17 cellular contexts compared by ENCODE assay signal in genomic region chr5:98110270-98110669, GRCh38.
A peak's percentile ranks its signal among the peaks of the same experiment; 100 is the strongest.
DNase-seq lines count a peak whose midpoint lies in the region; ATAC-seq and TF ChIP-seq lines count a peak whose summit lies in the region.
"Had no signal": no experiment of that assay in that cellular context is flagged by ENCODE, and none has a peak within 500 bp of the region (broad histone marks: within the 10 kb centered on the region; RNA-seq: fewer than 3 reads in every experiment).

No MANE protein-coding gene starts in this region.

- no peak for TF ChIP-seq CTCF in HFF-Myc (IDR thresholded peaks at IDR 0.05; ENCODE audit: low read depth, low read length, missing control alignments)
- TF ChIP-seq CTCF in fibroblast of mammary gland (conservative IDR thresholded peaks at IDR 0.05; ENCODE audit: control insufficient read depth, insufficient read depth, low read depth, low read length): no peak

- ATAC-seq in SK-N-SH treated with all-trans-retinoic acid at 6 μM for 48 hours (peak; percentile 81), HG03342 (IDR thresholded peaks at IDR 0.05; ENCODE audit: unreplicated experiment) (no peak)

- DNase-seq in 8988T (peak; percentile 15), HFF-Myc (ENCODE audit: extremely low read depth, low read depth) (peak; percentile 52), fibroblast of mammary gland (ENCODE audit: low read depth) (peak; percentile 90), SKM-1 treated with dmso at 0.1 percent for 144 hours (lab: John Stamatoyannopoulos, UW; ENCODE audit: unreplicated experiment) (no peak), putamen (ENCODE audit: low spot score) (no peak), SHP77 treated with DMSO at 0.1 percent for 48 hours (lab: John Stamatoyannopoulos, UW) (no peak)
- DNase-seq: DMS153; esophagus squamous epithelium; immature natural killer cell; Karpas-422; NCI-H187 treated with DMSO at 0.1 percent for 48 hours; stimulated activated CD4-positive, alpha-beta T cell treated with anti-CD3 and anti-CD28 coated beads, Interleukin-15, amount 100 ng/mL, for 24 hours; testis; WERI-Rb-1 had no signal

- H3K4me3 ChIP-seq in HFF-Myc (replicated peaks; ENCODE audit: low read depth, low read length): no peak overlapping the region
- no peak overlapping the region for H3K4me3 ChIP-seq in fibroblast of mammary gland (ENCODE audit: control insufficient read depth, low read depth, low read length)
- H3K4me3 ChIP-seq: coronary artery, esophagus squamous epithelium, testis had no signal

TF ChIP-seq in SK-N-SH treated with all-trans-retinoic acid at 6 μM for 48 hours, 23 proteins besides CTCF, POLR2A, EP300 and RAD21:
- TF ChIP-seq BACH2 (CRISPR knock-in tag; IDR thresholded peaks at IDR 0.05; ENCODE audit: borderline replicate concordance) (no peak), TOX (CRISPR knock-in tag; IDR thresholded peaks at IDR 0.05; ENCODE audit: borderline replicate concordance) (no peak), ISL1 (CRISPR knock-in tag; IDR thresholded peaks at IDR 0.05) (peak; percentile 81), SNAI2 (CRISPR knock-in tag; IDR thresholded peaks at IDR 0.05) (peak; percentile 70; the same call in 1 of the 2 replicates), ARNTL (CRISPR knock-in tag; IDR thresholded peaks at IDR 0.05; ENCODE audit: borderline replicate concordance, low read depth) (no peak), ZNF70 (CRISPR knock-in tag; IDR thresholded peaks at IDR 0.05) (peak; percentile 83), CREB5 (CRISPR knock-in tag; IDR thresholded peaks at IDR 0.05; ENCODE audit: low read depth) (peak; percentile 84), PATZ1 (CRISPR knock-in tag; IDR thresholded peaks at IDR 0.05; ENCODE audit: borderline replicate concordance) (no peak)
- TF ChIP-seq, protein P1, sequence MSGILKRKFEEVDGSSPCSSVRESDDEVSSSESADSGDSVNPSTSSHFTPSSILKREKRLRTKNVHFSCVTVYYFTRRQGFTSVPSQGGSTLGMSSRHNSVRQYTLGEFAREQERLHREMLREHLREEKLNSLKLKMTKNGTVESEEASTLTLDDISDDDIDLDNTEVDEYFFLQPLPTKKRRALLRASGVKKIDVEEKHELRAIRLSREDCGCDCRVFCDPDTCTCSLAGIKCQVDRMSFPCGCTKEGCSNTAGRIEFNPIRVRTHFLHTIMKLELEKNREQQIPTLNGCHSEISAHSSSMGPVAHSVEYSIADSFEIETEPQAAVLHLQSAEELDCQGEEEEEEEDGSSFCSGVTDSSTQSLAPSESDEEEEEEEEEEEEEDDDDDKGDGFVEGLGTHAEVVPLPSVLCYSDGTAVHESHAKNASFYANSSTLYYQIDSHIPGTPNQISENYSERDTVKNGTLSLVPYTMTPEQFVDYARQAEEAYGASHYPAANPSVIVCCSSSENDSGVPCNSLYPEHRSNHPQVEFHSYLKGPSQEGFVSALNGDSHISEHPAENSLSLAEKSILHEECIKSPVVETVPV (CRISPR knock-in tag; IDR thresholded peaks at IDR 0.05): no peak
TF ChIP-seq in SK-N-SH treated with all-trans-retinoic acid at 6 μM for 48 hours: peak in this region for 4.

Comparison
In these comparisons a context has a peak if more than half of its experiments do, and no peak if none do; other contexts are left out.
1. DNase-seq: peak in 8988T (single experiment), HFF-Myc (single experiment) and fibroblast of mammary gland (single experiment); none in SKM-1 treated with dmso at 0.1 percent for 144 hours (single experiment), putamen (single experiment) and SHP77 treated with DMSO at 0.1 percent for 48 hours (single experiment).